ENCODE assay signal across 26 cellular contexts in the genomic region with DNA sequence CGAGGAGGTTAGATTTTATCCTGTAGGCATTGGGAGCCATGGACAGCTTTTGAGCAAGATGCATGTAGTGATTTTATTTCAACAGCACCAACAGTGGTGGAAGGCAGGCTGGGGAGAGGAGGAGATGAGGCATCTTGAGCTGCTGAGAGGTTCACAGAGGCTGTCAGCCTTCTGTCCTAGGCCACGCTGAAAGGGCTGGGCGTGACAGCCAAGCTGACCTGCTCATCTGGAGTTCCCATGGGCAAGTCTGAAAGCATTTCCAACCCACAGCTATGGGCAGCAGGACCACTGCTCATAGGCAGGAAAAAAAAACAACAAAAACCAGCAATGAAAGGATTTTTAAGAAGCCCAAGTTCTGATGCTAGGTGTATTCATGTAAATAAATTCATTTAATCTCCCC. TPM values are rescaled to one million over a fixed set of nuclear protein-coding genes. Genes with fewer than 3 reads are reported as not detected.
DNase-seq lines count a peak whose midpoint lies in the region; ATAC-seq and TF ChIP-seq lines count a peak whose summit lies in the region.
"Had no signal": no experiment of that assay in that cellular context is flagged by ENCODE, and none has a peak within 500 bp of the region (broad histone marks: within the 10 kb centered on the region; RNA-seq: fewer than 3 reads in every experiment).

No MANE protein-coding gene starts in this region.

- no peaks in the 10 kb centered on the region for H3K9me3 ChIP-seq in WERI-Rb-1 (ENCODE audit: severe bottlenecking)
- H3K9me3 ChIP-seq: BLaER1 had no signal

- no peak overlapping the region for H3K27ac ChIP-seq in WERI-Rb-1
- H3K27ac ChIP-seq: BLaER1, HL-60 had no signal

- H3K4me3 ChIP-seq in WERI-Rb-1 (ENCODE audit: low read depth, low read length): no peak overlapping the region
- H3K4me3 ChIP-seq: BLaER1 had no signal

- no peaks in the 10 kb centered on the region for H3K27me3 ChIP-seq in WERI-Rb-1 (ENCODE audit: insufficient read depth, low read depth, severe bottlenecking)

- no peaks in the 10 kb centered on the region for H3K36me3 Mint-ChIP-seq in brain
- H3K36me3 Mint-ChIP-seq in activated naive CD8-positive, alpha-beta T cell treated with anti-CD3 and anti-CD28 coated beads for 36 hours: no peaks in the 10 kb centered on the region
- H3K36me3 Mint-ChIP-seq: CD8-positive, alpha-beta T cell had no signal

- DNase-seq in cardiac septum (ENCODE audit: low spot score) (peak; percentile 55), Right ventricle myocardium superior (no peak), omental fat pad (ENCODE audit: low spot score) (peak; percentile 5), WERI-Rb-1 (no peak), GM19238 (ENCODE audit: insufficient read length, low spot score) (no peak)
- DNase-seq in activated naive CD8-positive, alpha-beta T cell treated with anti-CD3 and anti-CD28 coated beads for 36 hours: no peak
- DNase-seq: Calu3; CD8-positive, alpha-beta T cell; DMS53; EL; H7; HFFc6; Karpas-422; NCI-H1048; NCI-H1436; NCI-H2029; NCI-H345; NCI-H524 treated with DMSO at 0.1 percent for 48 hours; PC-3; RPMI8226; SIG-M5 had no signal

- peaks cover 55% of the 10 kb centered on the region for H3K4me1 Mint-ChIP-seq in brain
- peaks cover 21% of the 10 kb centered on the region for H3K4me1 Mint-ChIP-seq in activated naive CD8-positive, alpha-beta T cell treated with anti-CD3 and anti-CD28 coated beads for 36 hours

- no peaks in the 10 kb centered on the region for H3K36me3 ChIP-seq in WERI-Rb-1
- H3K36me3 ChIP-seq: BLaER1 had no signal

- H3K27ac Mint-ChIP-seq in brain: peak overlapping the region in 3 of 5 experiments; percentile 25 to 89 (median 57)
- H3K27ac Mint-ChIP-seq in activated naive CD8-positive, alpha-beta T cell treated with anti-CD3 and anti-CD28 coated beads for 36 hours: no peak overlapping the region
- H3K27ac Mint-ChIP-seq: CD8-positive, alpha-beta T cell; HFFc6 had no signal

- no peak for ATAC-seq in Right ventricle myocardium superior (ENCODE audit: poor library complexity)
- no peak for ATAC-seq in omental fat pad (ENCODE audit: low FRiP score)
- ATAC-seq: CD8-positive, alpha-beta T cell; PC-3 had no signal

- intact Hi-C loops in cardiac septum (cut with DNase I) (no loop called here), Right ventricle myocardium superior (cut with DNase I) (no loop called here)

- peaks cover 0 to 10% (median 0%) of the 10 kb centered on the region in 5 experiments for H3K9me3 Mint-ChIP-seq in brain
- no peaks in the 10 kb centered on the region for H3K9me3 Mint-ChIP-seq in activated naive CD8-positive, alpha-beta T cell treated with anti-CD3 and anti-CD28 coated beads for 36 hours
- H3K9me3 Mint-ChIP-seq: CD8-positive, alpha-beta T cell; HFFc6 had no signal

- TF ChIP-seq CTCF in brain (conservative IDR thresholded peaks at IDR 0.05) (no peak), omental fat pad (IDR thresholded peaks at IDR 0.05) (no peak), WERI-Rb-1 (IDR thresholded peaks at IDR 0.05; ENCODE audit: low read depth, low read length) (no peak)

- peaks cover 12% of the 10 kb centered on the region for H3K27me3 Mint-ChIP-seq in brain
- peaks cover 73% of the 10 kb centered on the region for H3K27me3 Mint-ChIP-seq in activated naive CD8-positive, alpha-beta T cell treated with anti-CD3 and anti-CD28 coated beads for 36 hours

- H3K4me3 Mint-ChIP-seq in brain: peak overlapping the region in 1 of 5 experiments; percentile 29
- no peak overlapping the region for H3K4me3 Mint-ChIP-seq in activated naive CD8-positive, alpha-beta T cell treated with anti-CD3 and anti-CD28 coated beads for 36 hours
- H3K4me3 Mint-ChIP-seq: CD8-positive, alpha-beta T cell; HFFc6 had no signal

RNA-seq across cellular contexts. Expression of gene NEURL1, which starts 7.7 kb away (rescaled TPM):
- total RNA-seq in cardiac septum: 0.54 TPM
- 0.05 TPM for total RNA-seq in Right ventricle myocardium superior
- polyA plus RNA-seq in brain (ENCODE audit: insufficient read depth, low read depth, low replicate concordance): 71.6 TPM
- under 1 TPM in 2 of 4 donors, not detected in 2; 0.12 to 0.13 TPM for total RNA-seq in omental fat pad
- total RNA-seq in activated naive CD8-positive, alpha-beta T cell treated with anti-CD3 and anti-CD28 coated beads for 36 hours: 1 to 10 TPM; 3.1 to 3.2 TPM
- total RNA-seq: Calu3, HT1080, MCF 10A had no signal

RNA-seq across cellular contexts. Expression of gene CALHM3, which starts 22.1 kb away (rescaled TPM):
- not detected for total RNA-seq in cardiac septum
- not detected for total RNA-seq in Right ventricle myocardium superior
- not detected for polyA plus RNA-seq in brain (ENCODE audit: insufficient read depth, low read depth, low replicate concordance)
- not detected for total RNA-seq in omental fat pad
- total RNA-seq in activated naive CD8-positive, alpha-beta T cell treated with anti-CD3 and anti-CD28 coated beads for 36 hours: not detected
- total RNA-seq: Calu3; CD8-positive, alpha-beta T cell; HT1080; MCF 10A had no signal

RNA-seq across cellular contexts. Expression of gene CALHM1, which starts 42.5 kb away (rescaled TPM):
- not detected for total RNA-seq in cardiac septum
- total RNA-seq in Right ventricle myocardium superior: not detected
- polyA plus RNA-seq in brain (ENCODE audit: insufficient read depth, low read depth, low replicate concordance): 0.37 TPM
- not detected for total RNA-seq in omental fat pad
- total RNA-seq in activated naive CD8-positive, alpha-beta T cell treated with anti-CD3 and anti-CD28 coated beads for 36 hours: not detected
- total RNA-seq: Calu3; CD8-positive, alpha-beta T cell; HFFc6; HT1080; MCF 10A; PC-3 had no signal

RNA-seq across cellular contexts. Expression of gene CALHM2, which starts 49.0 kb away (rescaled TPM):
- total RNA-seq in cardiac septum: 12.7 TPM
- 11.6 TPM for total RNA-seq in Right ventricle myocardium superior
- 29.1 TPM for polyA plus RNA-seq in brain (ENCODE audit: insufficient read depth, low read depth, low replicate concordance)
- 100 to 1,000 TPM in 1 of 4 donors, 10 to 100 TPM in 3; 63.5 to 113 (median 74.9) TPM for total RNA-seq in omental fat pad
- 1 to 10 TPM; 4.5 to 4.8 TPM for total RNA-seq in activated naive CD8-positive, alpha-beta T cell treated with anti-CD3 and anti-CD28 coated beads for 36 hours
- total RNA-seq: HT1080 had no signal

Comparison
In these comparisons a context has a peak if more than half of its experiments do, and no peak if none do; other contexts are left out.
1. DNase-seq: peak in cardiac septum (single experiment) and omental fat pad (single experiment); none in Right ventricle myocardium superior (single experiment), WERI-Rb-1 (single experiment), GM19238 (single experiment) and activated naive CD8-positive, alpha-beta T cell treated with anti-CD3 and anti-CD28 coated beads for 36 hours (single experiment).